ENCODE assay signal across 17 cellular contexts in the genomic region with DNA sequence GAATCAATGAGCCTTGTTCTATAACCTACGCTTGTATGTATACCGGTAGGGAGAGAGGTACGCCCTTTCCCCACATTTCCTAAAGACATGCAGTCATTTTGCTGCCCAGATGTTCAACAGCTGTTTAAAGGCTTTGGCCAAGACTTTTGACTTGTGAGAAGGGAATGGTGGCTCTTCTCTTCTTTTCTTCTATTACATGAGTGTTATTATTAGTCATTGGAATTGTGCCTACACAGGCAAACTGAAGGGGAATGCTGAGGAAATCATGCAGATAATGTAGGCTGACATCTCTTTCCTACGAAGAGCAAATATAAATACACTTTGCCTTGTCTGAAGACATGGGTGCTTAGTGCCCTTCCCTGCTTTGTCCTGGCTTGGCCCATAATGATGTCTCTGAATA.
A peak's percentile ranks its signal among the peaks of the same experiment; 100 is the strongest.
DNase-seq lines count a peak whose midpoint lies in the region; TF ChIP-seq lines count a peak whose summit lies in the region.
"Had no signal": no experiment of that assay in that cellular context is flagged by ENCODE, and none has a peak within 500 bp of the region (broad histone marks: within the 10 kb centered on the region; RNA-seq: fewer than 3 reads in every experiment).

No MANE protein-coding gene starts in this region.

- H3K4me3 Mint-ChIP-seq in osteocyte (ENCODE audit: unreplicated experiment) = no peak overlapping the region
- H3K4me3 Mint-ChIP-seq: CD4-positive, CD25-positive, alpha-beta regulatory T cell; GM23338; HFFc6; IgD-negative memory B cell had no signal

- no peaks in the 10 kb centered on the region for H3K4me1 Mint-ChIP-seq in osteocyte (ENCODE audit: unreplicated experiment)
- H3K4me1 Mint-ChIP-seq: CD4-positive, CD25-positive, alpha-beta regulatory T cell; GM23338; IgD-negative memory B cell had no signal

- TF ChIP-seq CTCF in AG10803 (conservative IDR thresholded peaks at IDR 0.05; ENCODE audit: low read length) = no peak
- no peak for TF ChIP-seq CTCF in fibroblast of mammary gland (conservative IDR thresholded peaks at IDR 0.05; ENCODE audit: control insufficient read depth, insufficient read depth, low read depth, low read length)
- no peak for TF ChIP-seq CTCF in retinal pigment epithelial cell (conservative IDR thresholded peaks at IDR 0.05; ENCODE audit: low read depth, low read length)
- no peak for TF ChIP-seq CTCF in osteocyte (IDR thresholded peaks at IDR 0.05)

- H3K27ac Mint-ChIP-seq in osteocyte (ENCODE audit: unreplicated experiment) = no peak overlapping the region
- H3K27ac Mint-ChIP-seq: GM23338, HFFc6, IgD-negative memory B cell had no signal

- DNase-seq in AG10803 (ENCODE audit: low read depth) (peak; percentile 23), RPMI7951 (ENCODE audit: low read depth) (peak; percentile 34), fibroblast of mammary gland (ENCODE audit: low read depth) (peak; percentile 49), retinal pigment epithelial cell (ENCODE audit: low read depth) (peak; percentile 15), osteocyte (ENCODE audit: extremely low spot score, unreplicated experiment) (no peak), T-helper 1 cell (no peak), SW480 (ENCODE audit: low spot score) (no peak)
- DNase-seq: C1 segment of cervical spinal cord; Caco-2; CD4-positive, CD25-positive, alpha-beta regulatory T cell; DMS79; GDM1; HFFc6; KBM-7 had no signal

- no peak overlapping the region for H3K4me3 ChIP-seq in AG10803 (ENCODE audit: low read length)
- H3K4me3 ChIP-seq in fibroblast of mammary gland (ENCODE audit: control insufficient read depth, low read depth, low read length) = no peak overlapping the region
- H3K4me3 ChIP-seq in retinal pigment epithelial cell (ENCODE audit: low read length) = no peak overlapping the region
- H3K4me3 ChIP-seq: A549, GM23338 had no signal

- H3K9me3 Mint-ChIP-seq in osteocyte (ENCODE audit: unreplicated experiment) = no peaks in the 10 kb centered on the region
- H3K9me3 Mint-ChIP-seq: CD4-positive, CD25-positive, alpha-beta regulatory T cell; GM23338; HFFc6; IgD-negative memory B cell had no signal

- H3K27me3 Mint-ChIP-seq in osteocyte (ENCODE audit: unreplicated experiment) = no peaks in the 10 kb centered on the region

- peaks cover 20% of the 10 kb centered on the region for H3K36me3 Mint-ChIP-seq in osteocyte (ENCODE audit: unreplicated experiment)
- H3K36me3 Mint-ChIP-seq: CD4-positive, CD25-positive, alpha-beta regulatory T cell; IgD-negative memory B cell had no signal

Comparison
In these comparisons a context has a peak if more than half of its experiments do, and no peak if none do; other contexts are left out.
1. DNase-seq: peak in AG10803 (single experiment), RPMI7951 (single experiment), fibroblast of mammary gland (single experiment) and retinal pigment epithelial cell (single experiment); none in osteocyte (single experiment), T-helper 1 cell (0 of 5) and SW480 (single experiment).